In genomic region chr19:19562665-19563347, GRCh38 we compare ENCODE assay signal across 12 cellular contexts. TPM values are rescaled to one million over a fixed set of nuclear protein-coding genes. Genes with fewer than 3 reads are reported as not detected.
A peak's percentile ranks its signal among the peaks of the same experiment; 100 is the strongest.
DNase-seq lines count a peak whose midpoint lies in the region; ATAC-seq and TF ChIP-seq lines count a peak whose summit lies in the region.
"Had no signal": no experiment of that assay in that cellular context is flagged by ENCODE, and none has a peak within 500 bp of the region (broad histone marks: within the 10 kb centered on the region; RNA-seq: fewer than 3 reads in every experiment).

No MANE protein-coding gene starts in this region.

- TF ChIP-seq CTCF in GM12874 (IDR thresholded peaks at IDR 0.05; ENCODE audit: insufficient read depth, low read depth, low read length) (0 out of 2 replicates have a peak, but pooled peaks have one; percentile 8), WERI-Rb-1 (IDR thresholded peaks at IDR 0.05; ENCODE audit: low read depth, low read length) (peak; percentile 49), neural progenitor cell (IDR thresholded peaks at IDR 0.05) (peak; percentile 25)

- no peak overlapping the region for H3K4me2 ChIP-seq in neural progenitor cell

- no peaks in the 10 kb centered on the region for H3K4me1 ChIP-seq in neural progenitor cell
- H3K4me1 ChIP-seq: body of pancreas, pancreas had no signal

- H3K27me3 ChIP-seq in WERI-Rb-1 (ENCODE audit: insufficient read depth, low read depth, severe bottlenecking) (no peaks in the 10 kb centered on the region), neural progenitor cell (no peaks in the 10 kb centered on the region), MG63 (no peaks in the 10 kb centered on the region)
- H3K27me3 ChIP-seq: body of pancreas, pancreas had no signal

- H3K9me3 ChIP-seq in WERI-Rb-1 (ENCODE audit: severe bottlenecking) (no peaks in the 10 kb centered on the region), neural progenitor cell (ENCODE audit: low read depth) (no peaks in the 10 kb centered on the region), MG63 (no peaks in the 10 kb centered on the region)
- H3K9me3 ChIP-seq: body of pancreas, Caco-2, pancreas had no signal

- H3K36me3 ChIP-seq in WERI-Rb-1 (peaks cover 14% of the 10 kb centered on the region), neural progenitor cell (no peaks in the 10 kb centered on the region), MG63 (no peaks in the 10 kb centered on the region; the same call in none of the 2 replicates)
- H3K36me3 ChIP-seq: pancreas had no signal

- ATAC-seq in activated naive CD8-positive, alpha-beta T cell treated with anti-CD3 and anti-CD28 coated beads, Interleukin-2, amount 50 U/mL, for 24 hours, result peak; percentile 56
- no peak for ATAC-seq in GM19324 (IDR thresholded peaks at IDR 0.05; ENCODE audit: low FRiP score, unreplicated experiment)
- ATAC-seq: body of pancreas, pancreas had no signal

- no peaks in the 10 kb centered on the region for H3K4me1 Mint-ChIP-seq in activated naive CD8-positive, alpha-beta T cell treated with anti-CD3 and anti-CD28 coated beads, Interleukin-2, amount 50 U/mL, for 24 hours
- H3K4me1 Mint-ChIP-seq in neural progenitor cell, result no peaks in the 10 kb centered on the region

- no peak overlapping the region for H3K27ac Mint-ChIP-seq in activated naive CD8-positive, alpha-beta T cell treated with anti-CD3 and anti-CD28 coated beads, Interleukin-2, amount 50 U/mL, for 24 hours
- no peak overlapping the region for H3K27ac Mint-ChIP-seq in neural progenitor cell

- H3K4me3 Mint-ChIP-seq in activated naive CD8-positive, alpha-beta T cell treated with anti-CD3 and anti-CD28 coated beads, Interleukin-2, amount 50 U/mL, for 24 hours, result no peak overlapping the region
- H3K4me3 Mint-ChIP-seq in neural progenitor cell, result no peak overlapping the region

- no peaks in the 10 kb centered on the region for H3K27me3 Mint-ChIP-seq in activated naive CD8-positive, alpha-beta T cell treated with anti-CD3 and anti-CD28 coated beads, Interleukin-2, amount 50 U/mL, for 24 hours
- H3K27me3 Mint-ChIP-seq in neural progenitor cell (ENCODE audit: insufficient read depth, low read depth), result peaks cover 5% of the 10 kb centered on the region

- H3K79me2 ChIP-seq in neural progenitor cell (ENCODE audit: low read depth), result no peaks in the 10 kb centered on the region

- H3F3A ChIP-seq in neural progenitor cell (ENCODE audit: low read depth), result no peaks in the 10 kb centered on the region

- DNase-seq in WERI-Rb-1 (no peak), neural progenitor cell (ENCODE audit: low spot score) (peak; percentile 35), KG1 (lab: John Stamatoyannopoulos, UW) (no peak), MG63 (no peak)
- DNase-seq in activated naive CD8-positive, alpha-beta T cell treated with anti-CD3 and anti-CD28 coated beads, Interleukin-2, amount 50 U/mL, for 24 hours, result peak; percentile 28
- no peak for DNase-seq in NK-92 treated with Interleukin-12 subunit alpha and Interleukin-12 subunit beta, amount 100 ng/mL, for 24 hours (lab: John Stamatoyannopoulos, UW)
- DNase-seq: body of pancreas, Caco-2, NCI-H1092, pancreas had no signal

- peaks cover 6% of the 10 kb centered on the region for H3K36me3 Mint-ChIP-seq in activated naive CD8-positive, alpha-beta T cell treated with anti-CD3 and anti-CD28 coated beads, Interleukin-2, amount 50 U/mL, for 24 hours (ENCODE audit: low read depth)
- H3K36me3 Mint-ChIP-seq in neural progenitor cell, result peaks cover 20% of the 10 kb centered on the region

- H3K4me3 ChIP-seq in WERI-Rb-1 (ENCODE audit: low read depth, low read length) (no peak overlapping the region), neural progenitor cell (no peak overlapping the region), MG63 (no peak overlapping the region)
- H3K4me3 ChIP-seq: body of pancreas, pancreas had no signal

- H3K9me3 Mint-ChIP-seq in activated naive CD8-positive, alpha-beta T cell treated with anti-CD3 and anti-CD28 coated beads, Interleukin-2, amount 50 U/mL, for 24 hours, result no peaks in the 10 kb centered on the region
- no peaks in the 10 kb centered on the region for H3K9me3 Mint-ChIP-seq in neural progenitor cell

- H3K9ac ChIP-seq in neural progenitor cell, result no peak overlapping the region

- H3K27ac ChIP-seq in WERI-Rb-1, result no peak overlapping the region
- no peak overlapping the region for H3K27ac ChIP-seq in neural progenitor cell
- H3K27ac ChIP-seq: body of pancreas, pancreas had no signal

- H4K20me1 ChIP-seq in neural progenitor cell (ENCODE audit: low read depth), result no peaks in the 10 kb centered on the region

- no peak overlapping the region for H2AFZ ChIP-seq in neural progenitor cell (replicated peaks)

RNA-seq across cellular contexts. Expression of gene CILP2, which starts 24.7 kb away (rescaled TPM):
- 1.0 and 3.3 TPM in 2 replicates for total RNA-seq in neural progenitor cell (ENCODE audit: low replicate concordance)
- total RNA-seq in MG63 (2014; rRNA removed; shearing (Covaris generic); ENCODE audit: low replicate concordance), result 0.66 and 1.1 TPM in 2 replicates

RNA-seq across cellular contexts. Expression of gene YJEFN3, which starts 34.1 kb away (rescaled TPM):
- total RNA-seq in neural progenitor cell (ENCODE audit: low replicate concordance), result 2.6 and 5.1 TPM in 2 replicates
- 3.1 and 4.8 TPM in 2 replicates for total RNA-seq in MG63 (2014; rRNA removed; shearing (Covaris generic); ENCODE audit: low replicate concordance)

RNA-seq across cellular contexts. Expression of gene NDUFA13, which starts 46.8 kb away (rescaled TPM):
- 78.6 and 108 TPM in 2 replicates for total RNA-seq in neural progenitor cell (ENCODE audit: low replicate concordance)
- total RNA-seq in MG63 (2014; rRNA removed; shearing (Covaris generic); ENCODE audit: low replicate concordance), result 152 and 344 TPM in 2 replicates

RNA-seq across cellular contexts. Expression of gene TSSK6, which starts 47.5 kb away (rescaled TPM):
- 4.6 and 7.0 TPM in 2 replicates for total RNA-seq in neural progenitor cell (ENCODE audit: low replicate concordance)
- 9.0 TPM in 1 of 2 replicates, not detected in the other for total RNA-seq in MG63 (2014; rRNA removed; shearing (Covaris generic); ENCODE audit: low replicate concordance)

RNA-seq across cellular contexts. Expression of gene PBX4, which starts 55.7 kb away (rescaled TPM):
- 3.2 and 4.8 TPM in 2 replicates for total RNA-seq in neural progenitor cell (ENCODE audit: low replicate concordance)
- total RNA-seq in MG63 (2014; rRNA removed; shearing (Covaris generic); ENCODE audit: low replicate concordance), result 2.4 and 15.5 TPM in 2 replicates

Comparison
In these comparisons a context has a peak if more than half of its experiments do, and no peak if none do; other contexts are left out.
1. DNase-seq: peak in activated naive CD8-positive, alpha-beta T cell treated with anti-CD3 and anti-CD28 coated beads, Interleukin-2, amount 50 U/mL, for 24 hours (single experiment) and neural progenitor cell (single experiment); none in WERI-Rb-1 (single experiment), NK-92 treated with Interleukin-12 subunit alpha and Interleukin-12 subunit beta, amount 100 ng/mL, for 24 hours (single experiment), KG1 (single experiment) and MG63 (single experiment).
2. Peak in every context shown above with its lines, with median percentiles within 50 percentile points of each other: CTCF ChIP-seq.